18 cellular contexts compared by ENCODE assay signal in genomic region chr3:187266691-187267090, GRCh38. TPM values are rescaled to one million over a fixed set of nuclear protein-coding genes. Genes with fewer than 3 reads are reported as not detected.
"Had no signal": no experiment of that assay in that cellular context is flagged by ENCODE, and none has a peak within 500 bp of the region (broad histone marks: within the 10 kb centered on the region; RNA-seq: fewer than 3 reads in every experiment).

No MANE protein-coding gene starts in this region.

- H3K9ac ChIP-seq: neural progenitor cell, parathyroid adenoma had no signal

- H2AFZ ChIP-seq: neural progenitor cell, parathyroid adenoma had no signal

- H3K27ac ChIP-seq: dorsolateral prefrontal cortex, lower lobe of right lung, neural progenitor cell, parathyroid adenoma, suprapubic skin, upper lobe of right lung had no signal

- H3K4me2 ChIP-seq: neural progenitor cell had no signal

- H3K9me3 ChIP-seq: suprapubic skin had no signal

- H3K4me1 ChIP-seq: neural progenitor cell, parathyroid adenoma had no signal

- ATAC-seq: left lobe of liver; lower lobe of right lung; naive thymus-derived CD4-positive, alpha-beta T cell; sciatic nerve; stimulated activated naive B cell treated with anti-CD40 and anti-IgM and Interleukin-4, amounts not matched to agents 10 μg/mL and 1 μg/mL and 100 μg/mL, for 72 hours; stimulated activated naive CD8-positive, alpha-beta T cell treated with anti-CD3 and anti-CD28 coated beads, Interleukin-15, amount 100 ng/mL, for 72 hours; upper lobe of right lung had no signal

- H3K27me3 ChIP-seq: dorsolateral prefrontal cortex, neural progenitor cell, suprapubic skin, transverse colon, upper lobe of right lung had no signal

- H3K79me2 ChIP-seq: parathyroid adenoma had no signal

- H3K36me3 ChIP-seq: lower lobe of right lung, neural progenitor cell, suprapubic skin, transverse colon, upper lobe of right lung had no signal

- H3K4me3 ChIP-seq: dorsolateral prefrontal cortex, lower lobe of right lung, neural progenitor cell, suprapubic skin, transverse colon, upper lobe of right lung had no signal

- DNase-seq: cerebellar nuclear complex; dorsolateral prefrontal cortex; effector CD4-positive, alpha-beta T cell; lower lobe of right lung; midbrain; naive thymus-derived CD4-positive, alpha-beta T cell; stimulated activated CD4-positive, alpha-beta T cell treated with anti-CD3 and anti-CD28 coated beads, Interleukin-15, amount 100 ng/mL, for 24 hours; stimulated activated CD4-positive, alpha-beta T cell treated with anti-CD3 and anti-CD28 coated beads, Interleukin-2, amount 100 ng/mL, for 48 hours; stimulated activated naive B cell treated with anti-CD40 and anti-IgM and Interleukin-4, amounts not matched to agents 10 μg/mL and 1 μg/mL and 100 μg/mL, for 72 hours; stimulated activated naive CD8-positive, alpha-beta T cell treated with anti-CD3 and anti-CD28 coated beads, Interleukin-15, amount 100 ng/mL, for 72 hours; transverse colon; upper lobe of right lung had no signal

RNA-seq across cellular contexts. Expression of gene MASP1, which starts 24.8 kb away (rescaled TPM):
- total RNA-seq: naive thymus-derived CD4-positive, alpha-beta T cell had no signal
- polyA plus RNA-seq: keratinocyte; naive thymus-derived CD4-positive, alpha-beta T cell had no signal
